In genomic region chr3:55906896-55907295, GRCh38 we compare ENCODE assay signal across 25 cellular contexts.
"Had no signal": no experiment of that assay in that cellular context is flagged by ENCODE, and none has a peak within 500 bp of the region (broad histone marks: within the 10 kb centered on the region; RNA-seq: fewer than 3 reads in every experiment).

No MANE protein-coding gene starts in this region.

- ATAC-seq: activated CD4-positive, CD25-positive, alpha-beta regulatory T cell treated with anti-CD3 and anti-CD28 coated beads, Interleukin-2, amount 50 U/mL, for 24 hours; effector memory CD8-positive, alpha-beta T cell; right lobe of liver had no signal

- DNase-seq: activated CD4-positive, alpha-beta T cell treated with anti-CD3 and anti-CD28 coated beads for 48 hours; activated CD4-positive, alpha-beta T cell treated with anti-CD3 and anti-CD28 coated beads, Interleukin-2, amount 50 U/mL, for 48 hours; activated CD8-positive, alpha-beta memory T cell treated with anti-CD3 and anti-CD28 coated beads for 24 hours; activated effector memory CD4-positive, alpha-beta T cell treated with Interleukin-2 at 50 U/mL for 16 hours; activated naive CD4-positive, alpha-beta T cell treated with Interleukin-2 at 50 U/mL for 16 hours; aorta; caudate nucleus; cortex of kidney; effector memory CD8-positive, alpha-beta T cell; esophagus squamous epithelium; glutamatergic neuron; islet precursor cell; left cardiac atrium; naive B cell; nephron progenitor cell; right lobe of liver; stimulated activated CD4-positive, alpha-beta T cell treated with anti-CD3 and anti-CD28 coated beads, Interleukin-12 subunit alpha, Interleukin-12 subunit beta, amount 100 ng/mL, for 4 hours; stimulated activated CD4-positive, alpha-beta T cell treated with anti-CD3 and anti-CD28 coated beads, Interleukin-4, amount 100 ng/mL, for 1 hour; T-helper 9 cell; uterus; WERI-Rb-1 had no signal

- H3K36me3 ChIP-seq: esophagus squamous epithelium, neutrophil, right lobe of liver, thoracic aorta, uterus, WERI-Rb-1 had no signal

- H3K4me3 ChIP-seq: esophagus squamous epithelium, right lobe of liver, skin epidermis, thoracic aorta, uterus had no signal

- H3K27ac ChIP-seq: esophagus squamous epithelium, neutrophil, right lobe of liver, thoracic aorta, uterus, WERI-Rb-1 had no signal

- H3K9me3 ChIP-seq: esophagus squamous epithelium, neutrophil, right lobe of liver, thoracic aorta, uterus had no signal

- H3K27me3 ChIP-seq: esophagus squamous epithelium, neutrophil, right lobe of liver, uterus had no signal

- H3K4me1 ChIP-seq: esophagus squamous epithelium, uterus had no signal
